Comparison of ENCODE assay signal across 8 cellular contexts in genomic region chr11:33160147-33160546, GRCh38. TPM values are rescaled to one million over a fixed set of nuclear protein-coding genes. Genes with fewer than 3 reads are reported as not detected.
DNase-seq lines count a peak whose midpoint lies in the region; ATAC-seq and TF ChIP-seq lines count a peak whose summit lies in the region.

No MANE protein-coding gene starts in this region.

- H3K4me3 ChIP-seq in Karpas-422 (ENCODE audit: low read length) (peak overlapping the region; percentile 78), WERI-Rb-1 (ENCODE audit: low read depth, low read length) (peak overlapping the region; percentile 100), gastroesophageal sphincter (peak overlapping the region; percentile 73 to 84), retinal pigment epithelial cell (ENCODE audit: low read length) (peak overlapping the region; percentile 99)

- DNase-seq in Calu3: no peak
- peak; percentile 58 for DNase-seq in Karpas-422
- DNase-seq in WERI-Rb-1: no peak
- no peak for DNase-seq in retinal pigment epithelial cell (ENCODE audit: low read depth)
- no peak for DNase-seq in OCI-M2 (lab: John Stamatoyannopoulos, UW; ENCODE audit: unreplicated experiment)
- DNase-seq in NCI-H1092 (lab: John Stamatoyannopoulos, UW): no peak

- no peaks in the 10 kb centered on the region for H3K27me3 Mint-ChIP-seq in Calu3 (ENCODE audit: unreplicated experiment)

- H3K79me2 ChIP-seq in Karpas-422 (ENCODE audit: low read length): peaks cover 77% of the 10 kb centered on the region

- H3K4me1 ChIP-seq in Karpas-422 (ENCODE audit: low read length) (peaks cover 30% of the 10 kb centered on the region), gastroesophageal sphincter (peaks cover 2 to 62% (median 9%) of the 10 kb centered on the region in 3 donors)

- H3K4me3 Mint-ChIP-seq in Calu3 (ENCODE audit: low read depth, unreplicated experiment): peak overlapping the region; percentile 87

- no peaks in the 10 kb centered on the region for H3K9me2 ChIP-seq in Karpas-422 (replicated peaks; ENCODE audit: insufficient read depth, low read length)

- no peak overlapping the region for H2AFZ ChIP-seq in Karpas-422 (ENCODE audit: low read length)

- peak overlapping the region; percentile 84 for H3K4me2 ChIP-seq in Karpas-422 (ENCODE audit: low read depth, low read length, poor library complexity, severe bottlenecking)

- H4K20me1 ChIP-seq in Karpas-422 (ENCODE audit: insufficient read depth, low read depth, low read length): peaks cover 10% of the 10 kb centered on the region; the same call in 1 of the 2 replicates

- no TSS peak for BruUV-seq in Calu3 (replicated peaks; lab: Mats Ljungman, UMichigan)

- H3K9me3 Mint-ChIP-seq in Calu3 (ENCODE audit: low read depth, unreplicated experiment): no peaks in the 10 kb centered on the region

- ATAC-seq in gastroesophageal sphincter: no peak
- ATAC-seq in GM19328 (IDR thresholded peaks at IDR 0.05; ENCODE audit: unreplicated experiment): no peak

- H3K27ac Mint-ChIP-seq in Calu3 (ENCODE audit: unreplicated experiment): peak overlapping the region; percentile 95

- no peak for TF ChIP-seq EP300 in gastroesophageal sphincter (IDR thresholded peaks at IDR 0.05)

- TF ChIP-seq CTCF in Calu3 (IDR thresholded peaks at IDR 0.05; ENCODE audit: unreplicated experiment) (no peak), WERI-Rb-1 (IDR thresholded peaks at IDR 0.05; ENCODE audit: low read depth, low read length) (no peak), gastroesophageal sphincter (IDR thresholded peaks at IDR 0.05) (no peak), retinal pigment epithelial cell (conservative IDR thresholded peaks at IDR 0.05; ENCODE audit: low read depth, low read length) (no peak)

- H3K9me3 ChIP-seq in Karpas-422 (ENCODE audit: low read length): no peaks in the 10 kb centered on the region
- H3K9me3 ChIP-seq in WERI-Rb-1 (ENCODE audit: severe bottlenecking): peaks cover 10% of the 10 kb centered on the region
- H3K9me3 ChIP-seq in gastroesophageal sphincter: no peaks in the 10 kb centered on the region

- H3K36me3 Mint-ChIP-seq in Calu3 (ENCODE audit: insufficient read depth, unreplicated experiment): peaks cover 56% of the 10 kb centered on the region

- WGBS in gastroesophageal sphincter (ENCODE audit: low coverage in 1 of 2), 2 donors: 5 to 9% methylated on average over 8 of the region's 8 CpGs

- peaks cover 40% of the 10 kb centered on the region for H3K4me1 Mint-ChIP-seq in Calu3 (ENCODE audit: low read depth, unreplicated experiment)

- H3K9ac ChIP-seq in Karpas-422 (ENCODE audit: low read length): peak overlapping the region; percentile 79

- CTCF ChIA-PET in Calu3 (lab: Charles Lee): interaction anchor here (0.6 to 0.7 kb wide), 2 partner anchors 21 to 540 kb away, joined by 3 to 4 read pairs; partner anchors contain the start of gene C11orf91

- peaks cover 27% of the 10 kb centered on the region for H3K36me3 ChIP-seq in Karpas-422 (ENCODE audit: insufficient read depth, low read length)
- H3K36me3 ChIP-seq in WERI-Rb-1: peaks cover 33% of the 10 kb centered on the region
- H3K36me3 ChIP-seq in gastroesophageal sphincter: no peaks in the 10 kb centered on the region

- intact Hi-C loops in Calu3 (cut with micrococcal nuclease; ENCODE audit: unreplicated experiment): loop anchor here (10.0 kb wide), 1 partner anchor 585 kb away; no protein-coding TSS in a partner anchor

- no peaks in the 10 kb centered on the region for H3K27me3 ChIP-seq in Karpas-422 (ENCODE audit: low read length)
- no peaks in the 10 kb centered on the region for H3K27me3 ChIP-seq in WERI-Rb-1 (ENCODE audit: insufficient read depth, low read depth, severe bottlenecking)
- H3K27me3 ChIP-seq in gastroesophageal sphincter: no peaks in the 10 kb centered on the region

- TF ChIP-seq POLR2A in gastroesophageal sphincter (IDR thresholded peaks at IDR 0.05): no peak

- H3K27ac ChIP-seq in Karpas-422 (ENCODE audit: low read length) (peak overlapping the region; percentile 67), WERI-Rb-1 (peak overlapping the region; percentile 95), gastroesophageal sphincter (no peak overlapping the region)

RNA-seq across cellular contexts. Expression of gene CSTF3, which starts 1.1 kb away (rescaled TPM):
- total RNA-seq in Calu3 (2022) (51.1 and 55.9 TPM in 2 replicates), gastroesophageal sphincter (10 to 100 TPM in 2 of 4 donors, 1 to 10 TPM in 2; 8.3 to 15.4 (median 10.8) TPM)
- 45.5 and 55.6 TPM in 2 replicates for total RNA-seq in Karpas-422 (2014; rRNA removed; shearing (Covaris generic); ENCODE audit: low replicate concordance)

Comparison
In these comparisons a context has a peak if more than half of its experiments do, and no peak if none do; other contexts are left out.
1. H3K27ac ChIP-seq: peak in Karpas-422 (single experiment) and WERI-Rb-1 (single experiment); none in gastroesophageal sphincter (0 of 4).
2. Peak in every context shown above with its lines, with median percentiles within 50 percentile points of each other: H3K4me3 ChIP-seq.